In genomic region chr17:2894782-2895181, GRCh38 we compare ENCODE assay signal across 27 cellular contexts.
A peak's percentile ranks its signal among the peaks of the same experiment; 100 is the strongest.
DNase-seq lines count a peak whose midpoint lies in the region; ATAC-seq and TF ChIP-seq lines count a peak whose summit lies in the region.
"Had no signal": no experiment of that assay in that cellular context is flagged by ENCODE, and none has a peak within 500 bp of the region (broad histone marks: within the 10 kb centered on the region; RNA-seq: fewer than 3 reads in every experiment).

No MANE protein-coding gene starts in this region.

- H3K79me2 ChIP-seq in GM23338 (replicated peaks; ENCODE audit: insufficient read depth) = peaks cover 100% of the 10 kb centered on the region

- H3K4me1 ChIP-seq in GM23338 (ENCODE audit: insufficient read depth) (peaks cover 27% of the 10 kb centered on the region), stomach (peaks cover 23 to 60% (median 32%) of the 10 kb centered on the region in 4 donors)
- H3K4me1 ChIP-seq: BE2C, testis, uterus had no signal

- H3K9me2 ChIP-seq in GM23338 (ENCODE audit: insufficient read depth) = no peaks in the 10 kb centered on the region

- TF ChIP-seq EP300 in stomach (IDR thresholded peaks at IDR 0.05) = no peak

- TF ChIP-seq POLR2A in stomach (IDR thresholded peaks at IDR 0.05) = no peak

- peaks cover 8% of the 10 kb centered on the region; the same call in 2 of the 3 replicates for H3K36me3 Mint-ChIP-seq in GM23338 (ENCODE audit: low read depth)
- H3K36me3 Mint-ChIP-seq in WTC11 = peaks cover 9% of the 10 kb centered on the region
- H3K36me3 Mint-ChIP-seq in stimulated activated memory B cell treated with anti-CD40 and anti-IgM and Interleukin-4, amounts not matched to agents 10 μg/mL and 1 μg/mL and 100 μg/mL, for 72 hours = peaks cover 25% of the 10 kb centered on the region
- H3K36me3 Mint-ChIP-seq: brain had no signal

- POLR2A ChIA-PET in WTC11 (lab: Charles Lee) = interaction anchor here (0.8 kb wide), 1 partner anchor 42 kb away, joined by 3 read pairs; no protein-coding TSS in a partner anchor

- H3K4me1 Mint-ChIP-seq in GM23338 = peaks cover 43% of the 10 kb centered on the region
- H3K4me1 Mint-ChIP-seq in WTC11 = peaks cover 55% of the 10 kb centered on the region
- peaks cover 20% of the 10 kb centered on the region for H3K4me1 Mint-ChIP-seq in stimulated activated memory B cell treated with anti-CD40 and anti-IgM and Interleukin-4, amounts not matched to agents 10 μg/mL and 1 μg/mL and 100 μg/mL, for 72 hours

- H2AFZ ChIP-seq in GM23338 = no peak overlapping the region

- H3K27ac ChIP-seq in GM23338 (ENCODE audit: low read depth) (0 out of 2 replicates have a peak overlapping the region, but pooled peaks have one; percentile 74), stomach (peak overlapping the region; percentile 58 to 89 (median 80))
- H3K27ac ChIP-seq: testis, uterus had no signal

- no peaks in the 10 kb centered on the region for H3F3A ChIP-seq in GM23338 (replicated peaks; ENCODE audit: low read depth)

- H3K4me2 ChIP-seq in GM23338 = no peak overlapping the region

- no peak overlapping the region for H3K4me3 ChIP-seq in GM23338
- no peak overlapping the region for H3K4me3 ChIP-seq in stomach
- H3K4me3 ChIP-seq: HAP-1, testis, uterus had no signal

- H3K9me3 Mint-ChIP-seq in GM23338 = no peaks in the 10 kb centered on the region
- H3K9me3 Mint-ChIP-seq in WTC11 = no peaks in the 10 kb centered on the region
- H3K9me3 Mint-ChIP-seq in stimulated activated memory B cell treated with anti-CD40 and anti-IgM and Interleukin-4, amounts not matched to agents 10 μg/mL and 1 μg/mL and 100 μg/mL, for 72 hours = no peaks in the 10 kb centered on the region
- H3K9me3 Mint-ChIP-seq: activated CD4-positive, alpha-beta memory T cell treated with anti-CD3 and anti-CD28 coated beads, Interleukin-2, amount 10 ng/mL, durations not matched to agents 7 days and 5 days; CD8-positive, alpha-beta memory T cell; T-helper 2 cell treated with Interferon-gamma antibody and Interleukin-4, amounts not matched to agents 5 μg/mL and 100 μg/mL, for 36 hours had no signal

- intact Hi-C loops in stomach (cut with DNase I; ENCODE audit: low total_unique reads) = no loop called here

- TF ChIP-seq CTCF in GM23338 (conservative IDR thresholded peaks at IDR 0.05; ENCODE audit: low read depth in 2 of 2) (no peak), WTC11 (IDR thresholded peaks at IDR 0.05) (no peak), stomach (IDR thresholded peaks at IDR 0.05) (no peak)

- H3K36me3 ChIP-seq in GM23338 (ENCODE audit: insufficient read depth) (no peaks in the 10 kb centered on the region; the same call in 1 of the 2 replicates), stomach (no peaks in the 10 kb centered on the region)
- H3K36me3 ChIP-seq: BE2C, HAP-1, uterus had no signal

- H3K27ac Mint-ChIP-seq in GM23338 (peak overlapping the region; percentile 80; the same call in 1 of the 2 replicates), WTC11 (peak overlapping the region; percentile 90)
- no peak overlapping the region for H3K27ac Mint-ChIP-seq in stimulated activated memory B cell treated with anti-CD40 and anti-IgM and Interleukin-4, amounts not matched to agents 10 μg/mL and 1 μg/mL and 100 μg/mL, for 72 hours
- H3K27ac Mint-ChIP-seq: activated CD4-positive, alpha-beta memory T cell treated with anti-CD3 and anti-CD28 coated beads, Interleukin-2, amount 10 ng/mL, durations not matched to agents 7 days and 5 days; brain; T-helper 2 cell treated with Interferon-gamma antibody and Interleukin-4, amounts not matched to agents 5 μg/mL and 100 μg/mL, for 36 hours had no signal

- peaks cover 44% of the 10 kb centered on the region for H4K20me1 ChIP-seq in GM23338 (replicated peaks; ENCODE audit: insufficient read depth)

- no peaks in the 10 kb centered on the region for H3K27me3 ChIP-seq in GM23338 (ENCODE audit: insufficient read depth)
- no peaks in the 10 kb centered on the region for H3K27me3 ChIP-seq in stomach
- H3K27me3 ChIP-seq: BE2C, testis, uterus had no signal

- CTCF ChIA-PET in WTC11 (lab: Charles Lee) = interaction anchor here (1.3 kb wide), 1 partner anchor 45 kb away, joined by 3 read pairs; no protein-coding TSS in a partner anchor

- H3K9me3 ChIP-seq in stomach = no peaks in the 10 kb centered on the region
- H3K9me3 ChIP-seq: BE2C, HAP-1, testis, uterus had no signal

- no peak for DNase-seq in GM23338 (ENCODE audit: low spot score)
- DNase-seq in WTC11 (ENCODE audit: low spot score) = no peak
- peak; percentile 46 for DNase-seq in left kidney (ENCODE audit: low read depth, low spot score)
- peak; percentile 85 for DNase-seq in stomach
- no peak for DNase-seq in stimulated activated CD4-positive, alpha-beta T cell treated with anti-CD3 and anti-CD28 coated beads, Interleukin-1b, Interleukin-23, amount 100 ng/mL, for 48 hours
- DNase-seq: activated CD4-positive, alpha-beta memory T cell treated with anti-CD3 and anti-CD28 coated beads, Interleukin-2, amount 10 ng/mL, durations not matched to agents 7 days and 5 days; activated CD4-positive, alpha-beta T cell treated with anti-CD3 and anti-CD28 coated beads for 1 hour; activated CD8-positive, alpha-beta memory T cell treated with anti-CD3 and anti-CD28 coated beads, Interleukin-2, amount 50 U/mL, for 4 hours; activated naive CD4-positive, alpha-beta T cell treated with anti-CD3 and anti-CD28 coated beads, Interleukin-2, amount 50 U/mL, for 16 hours; BE2C; CD8-positive, alpha-beta memory T cell; Karpas-422; left ventricle myocardium superior; mesendoderm; NCI-H1436 treated with DMSO at 0.1 percent for 48 hours; NCI-H2081 treated with DMSO at 0.1 percent for 48 hours; NCI-H226; nucleus accumbens; stimulated activated CD4-positive, alpha-beta T cell treated with anti-CD3 and anti-CD28 coated beads, Interleukin-15, amount 100 ng/mL, for 24 hours; stimulated activated naive CD4-positive, alpha-beta T cell treated with Interleukin-2 at 50 U/mL for 16 hours; testis; uterus had no signal

- peak; percentile 26; the same call in 2 of the 3 replicates for ATAC-seq in GM23338
- no peak; the same call in 1 of the 2 replicates for ATAC-seq in WTC11
- no peak for ATAC-seq in stimulated activated memory B cell treated with anti-CD40 and anti-IgM and Interleukin-4, amounts not matched to agents 10 μg/mL and 1 μg/mL and 100 μg/mL, for 72 hours
- ATAC-seq in HG03025 (IDR thresholded peaks at IDR 0.05; ENCODE audit: low FRiP score, unreplicated experiment) = no peak
- ATAC-seq: left ventricle myocardium superior had no signal

- peaks cover 18% of the 10 kb centered on the region for H3K27me3 Mint-ChIP-seq in GM23338 (ENCODE audit: insufficient read depth, low read depth, poor library complexity)
- H3K27me3 Mint-ChIP-seq in WTC11 (ENCODE audit: low read depth) = no peaks in the 10 kb centered on the region
- H3K27me3 Mint-ChIP-seq in stimulated activated memory B cell treated with anti-CD40 and anti-IgM and Interleukin-4, amounts not matched to agents 10 μg/mL and 1 μg/mL and 100 μg/mL, for 72 hours = no peaks in the 10 kb centered on the region
- H3K27me3 Mint-ChIP-seq: activated CD4-positive, alpha-beta memory T cell treated with anti-CD3 and anti-CD28 coated beads, Interleukin-2, amount 10 ng/mL, durations not matched to agents 7 days and 5 days; brain had no signal

- WGBS in stomach, 5 donors = 27 to 57% (median 55%) methylated on average over 17 of the region's 17 CpGs

- H3K4me3 Mint-ChIP-seq in GM23338 (no peak overlapping the region), WTC11 (no peak overlapping the region)
- H3K4me3 Mint-ChIP-seq in stimulated activated memory B cell treated with anti-CD40 and anti-IgM and Interleukin-4, amounts not matched to agents 10 μg/mL and 1 μg/mL and 100 μg/mL, for 72 hours = no peak overlapping the region
- H3K4me3 Mint-ChIP-seq: activated CD4-positive, alpha-beta memory T cell treated with anti-CD3 and anti-CD28 coated beads, Interleukin-2, amount 10 ng/mL, durations not matched to agents 7 days and 5 days; brain; T-helper 2 cell treated with Interferon-gamma antibody and Interleukin-4, amounts not matched to agents 5 μg/mL and 100 μg/mL, for 36 hours had no signal

TF ChIP-seq in GM23338, 12 proteins besides CTCF, POLR2A, EP300 and RAD21 (continues in another document):
- TF ChIP-seq ZNF331 (CRISPR knock-in tag; IDR thresholded peaks at IDR 0.05; ENCODE audit: low read depth) = no peak
- no peak for TF ChIP-seq POLR2AphosphoS5 (IDR thresholded peaks at IDR 0.05; ENCODE audit: low read depth)
- TF ChIP-seq EZH2 (IDR thresholded peaks at IDR 0.05; ENCODE audit: low read depth, unreplicated experiment) = no peak
- TF ChIP-seq STAT1 (IDR thresholded peaks at IDR 0.05; ENCODE audit: unreplicated experiment) = no peak

TF ChIP-seq in WTC11, 78 proteins besides CTCF, POLR2A, EP300 and RAD21 (continues in another document):
- TF ChIP-seq AR (CRISPR knock-in tag; IDR thresholded peaks at IDR 0.05) (no peak), TEAD4 (CRISPR knock-in tag; IDR thresholded peaks at IDR 0.05) (no peak), TCF7 (CRISPR knock-in tag; IDR thresholded peaks at IDR 0.05; ENCODE audit: low read depth) (no peak)

Comparison
In these comparisons a context has a peak if more than half of its experiments do, and no peak if none do; other contexts are left out.
1. DNase-seq: peak in left kidney (single experiment) and stomach (single experiment); none in GM23338 (single experiment), WTC11 (single experiment) and stimulated activated CD4-positive, alpha-beta T cell treated with anti-CD3 and anti-CD28 coated beads, Interleukin-1b, Interleukin-23, amount 100 ng/mL, for 48 hours (single experiment).